In the genomic region with DNA sequence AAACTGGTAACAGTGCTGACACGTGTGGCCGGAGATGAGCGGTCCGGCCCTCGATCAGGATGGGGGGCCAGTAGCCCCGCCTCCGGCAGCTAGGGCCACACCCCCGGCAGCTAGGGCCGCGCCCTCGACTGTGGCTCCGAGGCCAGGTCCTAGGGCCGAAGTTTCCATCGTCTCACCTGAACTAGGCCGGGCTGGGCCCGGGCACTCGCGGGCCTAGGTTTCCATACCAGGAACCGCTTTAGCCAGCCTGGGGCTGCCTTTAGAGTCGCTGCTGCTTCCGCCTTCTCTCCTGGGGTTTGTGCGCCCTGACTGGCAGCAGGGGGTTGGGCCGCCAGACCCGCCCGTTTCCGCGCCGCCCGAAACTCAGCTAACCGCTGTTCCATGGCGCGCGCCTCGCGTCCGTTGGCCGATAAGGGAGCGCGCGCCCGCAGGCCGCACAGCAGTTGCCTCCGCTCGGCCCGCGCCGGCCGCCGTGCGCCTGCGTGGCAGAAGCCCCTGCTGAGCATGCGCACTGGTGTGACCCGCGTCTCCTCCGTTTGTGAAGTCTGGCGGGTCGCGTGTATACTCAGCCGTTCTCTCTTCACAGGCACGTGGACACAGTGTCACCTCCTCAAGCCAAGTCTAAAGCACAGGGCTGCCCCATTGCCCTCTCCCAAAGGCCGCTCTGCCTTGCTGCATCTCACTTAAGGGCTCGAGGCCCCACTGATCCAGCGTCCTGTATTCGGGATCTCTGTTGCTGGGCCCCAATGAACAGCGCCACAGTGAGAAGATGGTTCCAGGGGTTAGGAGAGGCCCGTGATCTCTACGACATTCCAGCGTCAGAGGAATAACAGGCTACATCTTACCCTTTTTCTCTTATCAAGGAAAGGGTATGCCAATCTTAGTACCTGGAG, we compare ENCODE assay signal across 8 cellular contexts. TPM values are rescaled to one million over a fixed set of nuclear protein-coding genes. Genes with fewer than 3 reads are reported as not detected.
A peak's percentile ranks its signal among the peaks of the same experiment; 100 is the strongest.
DNase-seq lines count a peak whose midpoint lies in the region; ATAC-seq, FAIRE-seq and TF ChIP-seq lines count a peak whose summit lies in the region.

A gene with protein sequence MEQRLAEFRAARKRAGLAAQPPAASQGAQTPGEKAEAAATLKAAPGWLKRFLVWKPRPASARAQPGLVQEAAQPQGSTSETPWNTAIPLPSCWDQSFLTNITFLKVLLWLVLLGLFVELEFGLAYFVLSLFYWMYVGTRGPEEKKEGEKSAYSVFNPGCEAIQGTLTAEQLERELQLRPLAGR (minus strand): TSS at position 480 of the 893 bp plus-strand sequence. CDS start 97 bp downstream, at position 383.

- no peaks in the 10 kb centered on the region for H3K27me3 ChIP-seq in ascending aorta
- H3K27me3 ChIP-seq in right cardiac atrium (ENCODE audit: control insufficient read depth, insufficient read depth): no peaks in the 10 kb centered on the region

- peaks cover 0 to 6% of the 10 kb centered on the region in 2 donors for H3K36me3 ChIP-seq in ascending aorta

- DNase-seq in NCI-H1930 (lab: John Stamatoyannopoulos, UW) (peak; percentile 87 to 96), ascending aorta (ENCODE audit: low spot score in 2 of 2) (peak; percentile 55 to 95), right cardiac atrium (peak; percentile 95 to 98 (median 97)), pulmonary artery endothelial cell (ENCODE audit: low read depth, low spot score) (peak; percentile 66), urothelium cell line (ENCODE audit: low spot score) (peak; percentile 96)

- no peak for TF ChIP-seq CTCF in ascending aorta (IDR thresholded peaks at IDR 0.05)

- intact Hi-C loops in T-helper 2 cell treated with Interferon-gamma antibody and Interleukin-4, amounts not matched to agents 100 ng/mL and 5 ng/mL, for 36 hours (cut with micrococcal nuclease): loop anchor here (2.0 to 10.0 kb wide), 4 partner anchors 114 to 1957 kb away; a partner anchor contains a TSS
- intact Hi-C loops in ascending aorta (cut with DNase I): loop anchor here (5.0 to 10.0 kb wide), 3 partner anchors 112 to 1960 kb away; a partner anchor contains a TSS
- intact Hi-C loops in right cardiac atrium (cut with DNase I): no loop called here

- H3K4me1 ChIP-seq in ascending aorta: peaks cover 0 to 9% of the 10 kb centered on the region in 2 donors
- no peaks in the 10 kb centered on the region for H3K4me1 ChIP-seq in right cardiac atrium (ENCODE audit: control insufficient read depth, insufficient read depth, low read length)

- H3K9me3 ChIP-seq in ascending aorta (no peaks in the 10 kb centered on the region), right cardiac atrium (ENCODE audit: control insufficient read depth, low read length) (no peaks in the 10 kb centered on the region)

- TF ChIP-seq POLR2A in GM18505 (IDR thresholded peaks at IDR 0.05; ENCODE audit: borderline replicate concordance, extremely low read depth, insufficient read depth, insufficient read length): peak; percentile 83

- H3K4me3 ChIP-seq in ascending aorta: peak within 1 kb of the TSS; percentile 68 to 75
- peak within 1 kb of the TSS; percentile 51 for H3K4me3 ChIP-seq in right cardiac atrium (ENCODE audit: low read length)

- FAIRE-seq in urothelium cell line (lab: Jason Lieb, UNC): peak; percentile 91

- under 1% methylated on average over 68 of the region's 68 CpGs for WGBS in right cardiac atrium

- peak; percentile 90 for ATAC-seq in GM18505 (IDR thresholded peaks at IDR 0.05; ENCODE audit: unreplicated experiment)
- ATAC-seq in HG02943 (IDR thresholded peaks at IDR 0.05; ENCODE audit: low read depth, unreplicated experiment): peak; percentile 93
- ATAC-seq in right cardiac atrium: peak; percentile 99

- peak within 1 kb of the TSS; percentile 89 to 91 for H3K27ac ChIP-seq in ascending aorta
- peak within 1 kb of the TSS; percentile 87 for H3K27ac ChIP-seq in right cardiac atrium (ENCODE audit: low read length)

RNA-seq across cellular contexts. Expression of the gene that starts here (rescaled TPM):
- 12.4 and 14.8 TPM in 2 replicates for total RNA-seq in T-helper 2 cell treated with Interferon-gamma antibody and Interleukin-4, amounts not matched to agents 100 ng/mL and 5 ng/mL, for 36 hours
- 2.1 TPM for total RNA-seq in ascending aorta
- total RNA-seq in right cardiac atrium: 10 to 100 TPM in 2 of 4 donors, 1 to 10 TPM in 2; 8.3 to 11.7 (median 9.9) TPM
- polyA plus RNA-seq in right cardiac atrium: 12.6 TPM
- 9.4 and 10.4 TPM in 2 replicates for total RNA-seq in pulmonary artery endothelial cell

Comparison
In these comparisons a context has a peak if more than half of its experiments do, and no peak if none do; other contexts are left out.
1. Peak in every context shown above with its lines: DNase-seq, ATAC-seq, H3K4me3 ChIP-seq and H3K27ac ChIP-seq.
2. intact Hi-C loops: an anchor here in T-helper 2 cell treated with Interferon-gamma antibody and Interleukin-4, amounts not matched to agents 100 ng/mL and 5 ng/mL, for 36 hours (2.0 to 10.0 kb wide) and ascending aorta (5.0 to 10.0 kb wide); none called in right cardiac atrium.